16 cellular contexts compared by ENCODE assay signal in genomic region chr1:170537798-170538503, GRCh38. TPM values are rescaled to one million over a fixed set of nuclear protein-coding genes. Genes with fewer than 3 reads are reported as not detected.
A peak's percentile ranks its signal among the peaks of the same experiment; 100 is the strongest.
DNase-seq lines count a peak whose midpoint lies in the region; ATAC-seq, FAIRE-seq and TF ChIP-seq lines count a peak whose summit lies in the region.
"Had no signal": no experiment of that assay in that cellular context is flagged by ENCODE, and none has a peak within 500 bp of the region (broad histone marks: within the 10 kb centered on the region; RNA-seq: fewer than 3 reads in every experiment).

No MANE protein-coding gene starts in this region.

- H3K9me2 ChIP-seq in GM23248 (ENCODE audit: insufficient read depth): no peaks in the 10 kb centered on the region

- H3K4me1 ChIP-seq in GM23248 (ENCODE audit: insufficient read depth) (peaks cover 33% of the 10 kb centered on the region), pancreas (peaks cover 7 to 45% (median 27%) of the 10 kb centered on the region in 3 donors), vagina (peaks cover 50% of the 10 kb centered on the region)

- intact Hi-C loops in pancreas (cut with DNase I) (no loop called here), vagina (cut with DNase I) (loop anchor here (10.0 kb wide), 1 partner anchor 47 kb away; no protein-coding TSS in a partner anchor)

- H3K4me3 ChIP-seq in GM23248: peak overlapping the region; percentile 41; the same call in 1 of the 2 replicates
- H3K4me3 ChIP-seq in fibroblast of the aortic adventitia (ENCODE audit: low read depth, low read length): no peak overlapping the region
- no peak overlapping the region for H3K4me3 ChIP-seq in pancreas
- H3K4me3 ChIP-seq in vagina: no peak overlapping the region
- H3K4me3 ChIP-seq: esophagus squamous epithelium, thyroid gland had no signal

- no peaks in the 10 kb centered on the region for H3K9me3 ChIP-seq in GM23248 (ENCODE audit: low read depth)
- H3K9me3 ChIP-seq in pancreas: no peaks in the 10 kb centered on the region
- no peaks in the 10 kb centered on the region for H3K9me3 ChIP-seq in vagina
- H3K9me3 ChIP-seq: esophagus squamous epithelium, thyroid gland had no signal

- no peaks in the 10 kb centered on the region for H4K20me1 ChIP-seq in GM23248 (ENCODE audit: insufficient read depth)

- H3K27ac ChIP-seq in GM23248 (peak overlapping the region; percentile 59), pancreas (peak overlapping the region; percentile 4 to 63 (median 38)), vagina (no peak overlapping the region)
- H3K27ac ChIP-seq: esophagus squamous epithelium, thyroid gland had no signal

- peaks cover 34% of the 10 kb centered on the region for H3K36me3 ChIP-seq in GM23248 (ENCODE audit: low read depth)
- H3K36me3 ChIP-seq in pancreas: peaks cover 0 to 31% (median 7%) of the 10 kb centered on the region in 3 donors
- H3K36me3 ChIP-seq in vagina: peaks cover 0 to 33% of the 10 kb centered on the region in 2 donors

- H3K4me2 ChIP-seq in GM23248 (ENCODE audit: unreplicated experiment): peak overlapping the region; percentile 43

- peak; percentile 86 for DNase-seq in GM23248
- peak; percentile 66 for DNase-seq in fibroblast of the aortic adventitia (ENCODE audit: low read depth)
- DNase-seq in pancreas: no peak
- no peak for DNase-seq in vagina (ENCODE audit: extremely low spot score in 2 of 2)
- no peak for DNase-seq in GF-D8 (lab: John Stamatoyannopoulos, UW)
- DNase-seq: activated effector memory CD4-positive, alpha-beta T cell treated with anti-CD3 and anti-CD28 coated beads, Interleukin-2, amount 50 U/mL, for 16 hours; CD8-positive, alpha-beta memory T cell; esophagus squamous epithelium; islet precursor cell; Karpas-422; NCI-H2107; stimulated activated CD4-positive, alpha-beta T cell treated with anti-CD3 and anti-CD28 coated beads, Interleukin-12 subunit alpha, Interleukin-12 subunit beta, amount 100 ng/mL, for 4 hours; thyroid gland had no signal

- H3K79me2 ChIP-seq in GM23248 (ENCODE audit: insufficient read depth): peaks cover 94% of the 10 kb centered on the region

- TF ChIP-seq POLR2A in vagina (IDR thresholded peaks at IDR 0.05): no peak

- no peak overlapping the region for H2AFZ ChIP-seq in GM23248

- peaks cover 28% of the 10 kb centered on the region for H3F3A ChIP-seq in GM23248 (ENCODE audit: insufficient read depth)

- ATAC-seq in SK-N-SH treated with all-trans-retinoic acid at 6 μM for 48 hours: peak; percentile 76
- ATAC-seq in pancreas: peak; percentile 81 to 89 (median 84)
- no peak for ATAC-seq in HG02852 (IDR thresholded peaks at IDR 0.05; ENCODE audit: unreplicated experiment)
- ATAC-seq in GM21381 (IDR thresholded peaks at IDR 0.05; ENCODE audit: unreplicated experiment): no peak

- in situ Hi-C loops in GM23248 (cut with MboI): loop anchor here (10.0 to 25.0 kb wide), 2 partner anchors 127 to 526 kb away; partner anchors contain the start of gene PRRX1

- no peak for TF ChIP-seq CTCF in fibroblast of the aortic adventitia (IDR thresholded peaks at IDR 0.05; ENCODE audit: insufficient read depth, low read length)
- no peak for TF ChIP-seq CTCF in pancreas (IDR thresholded peaks at IDR 0.05)
- no peak for TF ChIP-seq CTCF in vagina (IDR thresholded peaks at IDR 0.05)

- no peak for FAIRE-seq in pancreas (lab: Jason Lieb, UNC)

- peak overlapping the region; percentile 19; the same call in 1 of the 2 replicates for H3K9ac ChIP-seq in GM23248

- H3K27me3 ChIP-seq in GM23248 (replicated peaks; ENCODE audit: insufficient read depth): no peaks in the 10 kb centered on the region
- H3K27me3 ChIP-seq in pancreas: no peaks in the 10 kb centered on the region
- H3K27me3 ChIP-seq in vagina: no peaks in the 10 kb centered on the region
- H3K27me3 ChIP-seq: esophagus squamous epithelium, thyroid gland had no signal

TF ChIP-seq in SK-N-SH treated with all-trans-retinoic acid at 6 μM for 48 hours, 23 proteins besides CTCF, POLR2A, EP300 and RAD21:
- TF ChIP-seq ZNF8 (CRISPR knock-in tag; IDR thresholded peaks at IDR 0.05): no peak
- no peak for TF ChIP-seq ISL1 (CRISPR knock-in tag; IDR thresholded peaks at IDR 0.05)
- no peak for TF ChIP-seq CREB5 (CRISPR knock-in tag; IDR thresholded peaks at IDR 0.05; ENCODE audit: low read depth)
- no peak for TF ChIP-seq ZNF565 (CRISPR knock-in tag; conservative IDR thresholded peaks at IDR 0.05; ENCODE audit: low read depth)
- TF ChIP-seq ZFP30 (CRISPR knock-in tag; IDR thresholded peaks at IDR 0.05): no peak
- no peak for TF ChIP-seq ZNF70 (CRISPR knock-in tag; IDR thresholded peaks at IDR 0.05)
- no peak for TF ChIP-seq ARNTL (CRISPR knock-in tag; IDR thresholded peaks at IDR 0.05; ENCODE audit: borderline replicate concordance, low read depth)

RNA-seq across cellular contexts. Expression of gene GORAB, which starts 6.0 kb away (rescaled TPM):
- 16.4 and 27.7 TPM in 2 replicates for total RNA-seq in GM23248 (2014; rRNA removed; shearing (Covaris generic))
- polyA plus RNA-seq in GM23248 (2016; fragmentation: Nextera tagmentation; extraction: Ambion mirVana): 14.7 and 16.6 TPM in 2 replicates
- 6.5 and 25.0 TPM in 2 replicates for total RNA-seq in fibroblast of the aortic adventitia (ENCODE audit: low replicate concordance)
- total RNA-seq in pancreas: 10 to 100 TPM in 1 of 6 donors, 1 to 10 TPM in 5; 4.5 to 12.2 (median 6.0) TPM
- 10 to 100 TPM in 1 of 2 donors, 1 to 10 TPM in 1; 8.6 to 17.3 TPM for polyA plus RNA-seq in pancreas
- total RNA-seq in vagina: 11.3 TPM

Comparison
In these comparisons a context has a peak if more than half of its experiments do, and no peak if none do; other contexts are left out.
1. DNase-seq: peak in GM23248 (single experiment) and fibroblast of the aortic adventitia (single experiment); none in pancreas (0 of 6), vagina (0 of 2) and GF-D8 (single experiment).
2. ATAC-seq: peak in SK-N-SH treated with all-trans-retinoic acid at 6 μM for 48 hours (single experiment) and pancreas (4 of 4); none in HG02852 (single experiment) and GM21381 (single experiment).